ENCODE assay signal across 13 cellular contexts in the genomic region with DNA sequence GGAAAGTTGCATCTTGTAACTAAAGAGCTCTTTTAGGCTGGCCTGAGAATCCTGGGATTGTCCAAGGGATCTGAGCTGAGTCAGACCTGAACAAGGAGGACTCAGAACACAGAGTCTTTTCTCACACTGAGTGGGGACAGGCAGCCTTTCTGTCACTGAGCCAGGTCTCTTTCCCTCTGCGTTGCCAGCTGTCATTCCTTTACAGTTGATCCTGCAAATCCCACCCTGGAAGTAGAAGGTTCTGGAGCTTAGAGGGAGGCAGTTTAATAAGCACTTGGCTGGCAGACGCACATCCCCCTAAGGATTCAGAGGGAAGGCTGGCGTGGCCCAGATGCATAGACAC.
DNase-seq lines count a peak whose midpoint lies in the region; ATAC-seq and TF ChIP-seq lines count a peak whose summit lies in the region.
"Had no signal": no experiment of that assay in that cellular context is flagged by ENCODE, and none has a peak within 500 bp of the region (broad histone marks: within the 10 kb centered on the region; RNA-seq: fewer than 3 reads in every experiment).

No MANE protein-coding gene starts in this region.

- peak; percentile 52 for DNase-seq in GM03348 (ENCODE audit: low spot score)
- peak in 1 of 2 donors; percentile 75 for DNase-seq in ascending aorta (ENCODE audit: low spot score in 2 of 2)
- DNase-seq in hepatic stellate cell (ENCODE audit: low spot score) = peak; percentile 54
- peak; percentile 4 for DNase-seq in spleen
- DNase-seq in SW480 (ENCODE audit: low spot score) = no peak
- DNase-seq in NCI-H1417 treated with DMSO at 0.1 percent for 48 hours (lab: John Stamatoyannopoulos, UW) = no peak
- no peak for DNase-seq in SIG-M5 treated with dmso at 0.1 percent for 504 hours (lab: John Stamatoyannopoulos, UW; ENCODE audit: unreplicated experiment)
- DNase-seq: glutamatergic neuron, NCI-H2171 had no signal

- TF ChIP-seq POLR2A in spleen (IDR thresholded peaks at IDR 0.05) = no peak

- H3K4me1 ChIP-seq in ascending aorta (peaks cover 14 to 17% of the 10 kb centered on the region in 2 donors), spleen (peaks cover 0 to 7% (median 0%) of the 10 kb centered on the region in 6 donors)
- H3K4me1 ChIP-seq: HAP-1, right lobe of liver had no signal

- H3K27ac ChIP-seq in ascending aorta = peak overlapping the region; percentile 76 to 83
- H3K27ac ChIP-seq in spleen = no peak overlapping the region
- H3K27ac ChIP-seq: right lobe of liver had no signal

- 75 to 94% (median 92%) methylated on average over 3 of the region's 3 CpGs for WGBS in spleen, 5 donors

- ATAC-seq in HG03175 (IDR thresholded peaks at IDR 0.05; ENCODE audit: unreplicated experiment) = no peak
- ATAC-seq: right lobe of liver had no signal

- H3K27me3 ChIP-seq in ascending aorta (no peaks in the 10 kb centered on the region), spleen (replicated peaks in 1 of 7) (no peaks in the 10 kb centered on the region)
- H3K27me3 ChIP-seq: Peyer's patch, right lobe of liver had no signal

- H3K9me3 ChIP-seq in ascending aorta = no peaks in the 10 kb centered on the region
- no peaks in the 10 kb centered on the region for H3K9me3 ChIP-seq in spleen
- H3K9me3 ChIP-seq: HAP-1, Peyer's patch, right lobe of liver had no signal

- H3K4me3 ChIP-seq in ascending aorta (no peak overlapping the region), spleen (no peak overlapping the region)
- H3K4me3 ChIP-seq: HAP-1, Peyer's patch, right lobe of liver had no signal

- TF ChIP-seq CTCF in ascending aorta (IDR thresholded peaks at IDR 0.05) = no peak
- TF ChIP-seq CTCF in spleen (IDR thresholded peaks at IDR 0.05 in 8 of 11, conservative IDR thresholded peaks at IDR 0.05 in 3 of 11) = no peak

- intact Hi-C loops in ascending aorta (cut with DNase I) (loop anchor here (10.0 kb wide), 1 partner anchor 140 kb away; a partner anchor contains a TSS), spleen (cut with DNase I; ENCODE audit: low total_unique reads) (no loop called here)

- H3K36me3 ChIP-seq in ascending aorta (peaks cover 11 to 13% of the 10 kb centered on the region in 2 donors), spleen (peaks cover 0 to 94% (median 42%) of the 10 kb centered on the region in 6 donors)

Comparison
In these comparisons a context has a peak if more than half of its experiments do, and no peak if none do; other contexts are left out.
1. DNase-seq: peak in GM03348 (single experiment), hepatic stellate cell (single experiment) and spleen (single experiment); none in SW480 (single experiment), NCI-H1417 treated with DMSO at 0.1 percent for 48 hours (single experiment) and SIG-M5 treated with dmso at 0.1 percent for 504 hours (single experiment).
2. H3K27ac ChIP-seq: peak in ascending aorta (2 of 2); none in spleen (0 of 8).